In genomic region chr5:175380701-175381100, GRCh38 we compare ENCODE assay signal across 27 cellular contexts.
"Had no signal": no experiment of that assay in that cellular context is flagged by ENCODE, and none has a peak within 500 bp of the region (broad histone marks: within the 10 kb centered on the region; RNA-seq: fewer than 3 reads in every experiment).

No MANE protein-coding gene starts in this region.

- H3K9me3 Mint-ChIP-seq: natural killer cell treated with Interleukin-12 subunit alpha and Interleukin-12 subunit beta and Interleukin-15 and Interleukin-18, amount 100 ng/mL, for 72 hours had no signal

- H3K27ac ChIP-seq: hepatocyte, left ventricle myocardium inferior, ovary, prostate gland, skin epidermis, stomach, thoracic aorta, tibial artery, upper lobe of right lung had no signal

- ATAC-seq: mucosa of descending colon; naive thymus-derived CD4-positive, alpha-beta T cell; natural killer cell treated with Interleukin-12 subunit alpha and Interleukin-12 subunit beta and Interleukin-15 and Interleukin-18, amount 100 ng/mL, for 72 hours; right cardiac atrium; sciatic nerve; stimulated activated naive B cell treated with anti-CD40 and anti-IgM and Interleukin-4, amounts not matched to agents 10 μg/mL and 1 μg/mL and 100 μg/mL, for 72 hours; stimulated activated naive CD8-positive, alpha-beta T cell treated with anti-CD3 and anti-CD28 coated beads, Interleukin-15, Interleukin-2, amounts not matched to agents 100 U/mL and 50 U/mL, for 24 hours; upper lobe of right lung had no signal

- H3K9me3 ChIP-seq: mucosa of descending colon, ovary, prostate gland, stomach, thoracic aorta, tibial artery, upper lobe of right lung had no signal

- FAIRE-seq: urothelium cell line had no signal

- H3K27me3 ChIP-seq: hepatocyte, ovary, stomach, tibial artery, upper lobe of right lung had no signal

- H3K27ac Mint-ChIP-seq: memory B cell; naive thymus-derived CD4-positive, alpha-beta T cell; natural killer cell treated with Interleukin-12 subunit alpha and Interleukin-12 subunit beta and Interleukin-15 and Interleukin-18, amount 100 ng/mL, for 72 hours; stimulated activated naive B cell treated with anti-CD40 and anti-IgM and Interleukin-4, amounts not matched to agents 10 μg/mL and 1 μg/mL and 100 μg/mL, for 72 hours had no signal

- DNase-seq: islet precursor cell; left ventricle myocardium inferior; midbrain; mucosa of descending colon; naive thymus-derived CD4-positive, alpha-beta T cell; ovary; retina; right cardiac atrium; stimulated activated CD4-positive, alpha-beta T cell treated with anti-CD3 and anti-CD28 coated beads, Interleukin-12 subunit alpha, Interleukin-12 subunit beta, amount 100 ng/mL, for 4 hours; stimulated activated CD4-positive, alpha-beta T cell treated with anti-CD3 and anti-CD28 coated beads, Interleukin-15, amount 100 ng/mL, for 24 hours; stimulated activated CD4-positive, alpha-beta T cell treated with anti-CD3 and anti-CD28 coated beads, Interleukin-2, amount 100 ng/mL, for 24 hours; stimulated activated CD4-positive, alpha-beta T cell treated with anti-CD3 and anti-CD28 coated beads, Interleukin-4, amount 100 ng/mL, for 1 hour; stimulated activated naive B cell treated with anti-CD40 and anti-IgM and Interleukin-4, amounts not matched to agents 10 μg/mL and 1 μg/mL and 100 μg/mL, for 72 hours; stimulated activated naive CD8-positive, alpha-beta T cell treated with anti-CD3 and anti-CD28 coated beads, Interleukin-15, Interleukin-2, amounts not matched to agents 100 U/mL and 50 U/mL, for 24 hours; stomach; tibial artery; trophoblast cell; upper lobe of right lung had no signal

- H3K4me3 Mint-ChIP-seq: memory B cell; naive thymus-derived CD4-positive, alpha-beta T cell; natural killer cell treated with Interleukin-12 subunit alpha and Interleukin-12 subunit beta and Interleukin-15 and Interleukin-18, amount 100 ng/mL, for 72 hours; stimulated activated naive B cell treated with anti-CD40 and anti-IgM and Interleukin-4, amounts not matched to agents 10 μg/mL and 1 μg/mL and 100 μg/mL, for 72 hours had no signal

- H3K4me1 Mint-ChIP-seq: memory B cell; naive thymus-derived CD4-positive, alpha-beta T cell; stimulated activated naive B cell treated with anti-CD40 and anti-IgM and Interleukin-4, amounts not matched to agents 10 μg/mL and 1 μg/mL and 100 μg/mL, for 72 hours had no signal

- H3K4me2 ChIP-seq: hepatocyte had no signal

- H3K4me3 ChIP-seq: hepatocyte, left ventricle myocardium inferior, lung, mucosa of descending colon, ovary, prostate gland, skin epidermis, stomach, thoracic aorta, tibial artery, upper lobe of right lung had no signal

- H3K36me3 ChIP-seq: left ventricle myocardium inferior, ovary, prostate gland, stomach, thoracic aorta, tibial artery, upper lobe of right lung had no signal

- H3K36me3 Mint-ChIP-seq: naive thymus-derived CD4-positive, alpha-beta T cell; natural killer cell treated with Interleukin-12 subunit alpha and Interleukin-12 subunit beta and Interleukin-15 and Interleukin-18, amount 100 ng/mL, for 72 hours; stimulated activated naive B cell treated with anti-CD40 and anti-IgM and Interleukin-4, amounts not matched to agents 10 μg/mL and 1 μg/mL and 100 μg/mL, for 72 hours had no signal

- H3K4me1 ChIP-seq: left ventricle myocardium inferior, stomach, upper lobe of right lung had no signal
